23 cellular contexts compared by ENCODE assay signal in the genomic region with DNA sequence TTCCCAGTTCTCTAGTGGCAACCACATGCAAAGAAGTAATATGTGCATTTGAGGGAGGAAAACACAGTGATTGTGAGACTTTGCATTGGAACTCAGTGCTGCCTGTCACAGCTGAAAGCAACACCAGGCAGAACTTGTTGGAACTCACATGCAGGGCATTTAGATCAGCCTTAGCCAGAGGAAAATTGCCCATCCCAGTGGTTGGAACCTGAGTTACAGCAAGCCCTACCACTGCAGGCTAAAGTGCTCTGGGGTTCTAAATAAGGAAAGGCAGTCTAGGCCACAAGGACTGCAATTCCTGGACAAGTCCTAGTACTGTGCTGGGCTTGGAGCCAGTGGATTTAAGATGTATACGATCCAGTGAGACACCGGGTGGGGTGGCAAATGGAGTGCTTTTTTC.
DNase-seq lines count a peak whose midpoint lies in the region; ATAC-seq and TF ChIP-seq lines count a peak whose summit lies in the region.
"Had no signal": no experiment of that assay in that cellular context is flagged by ENCODE, and none has a peak within 500 bp of the region (broad histone marks: within the 10 kb centered on the region; RNA-seq: fewer than 3 reads in every experiment).

No MANE protein-coding gene starts in this region.

- no peaks in the 10 kb centered on the region for H3K27me3 ChIP-seq in endodermal cell (ENCODE audit: control insufficient read depth, insufficient read depth, low read length, poor library complexity, severe bottlenecking)
- H3K27me3 ChIP-seq: BE2C; BLaER1 treated with 17β-estradiol and CSF1 and Interleukin-3, amounts not matched to agents 10 nM and 100 nM had no signal

- DNase-seq in DMS 273 (lab: John Stamatoyannopoulos, UW; ENCODE audit: unreplicated experiment) (peak; percentile 2), DMS 273 treated with DMSO at 0.1 percent for 48 hours (lab: John Stamatoyannopoulos, UW) (no peak), WTC11 (ENCODE audit: low spot score) (no peak), endodermal cell (peak; percentile 60), mesothelial cell of epicardium (ENCODE audit: low spot score in 2 of 2, unreplicated experiment in 2 of 2) (no peak), NCI-H1436 (lab: John Stamatoyannopoulos, UW) (no peak)
- no peak for DNase-seq in naive thymus-derived CD8-positive, alpha-beta T cell
- DNase-seq: ACHN; AML-193; BE2C; CD4-positive, alpha-beta T cell; CD8-positive, alpha-beta memory T cell; DMS153; DND-41; GDM1; GOT3; H9 had no signal

- H3K9ac ChIP-seq in endodermal cell (ENCODE audit: extremely low read depth, low read length, poor library complexity, severe bottlenecking) = no peak overlapping the region
- H3K9ac ChIP-seq: BLaER1 treated with 17β-estradiol and CSF1 and Interleukin-3, amounts not matched to agents 10 nM and 100 nM had no signal

- CTCF ChIA-PET in WTC11 (lab: Charles Lee) = no interaction called here

- H3K9me3 Mint-ChIP-seq in WTC11 (peaks cover 24% of the 10 kb centered on the region), endodermal cell (peaks cover 16% of the 10 kb centered on the region), mesothelial cell of epicardium (peaks cover 14% of the 10 kb centered on the region)
- peaks cover 0 to 23% (median 15%) of the 10 kb centered on the region in 9 donors for H3K9me3 Mint-ChIP-seq in naive thymus-derived CD8-positive, alpha-beta T cell

- H3K9me3 ChIP-seq in endodermal cell (ENCODE audit: control insufficient read depth, low read length) = peaks cover 3% of the 10 kb centered on the region
- H3K9me3 ChIP-seq: A549, BE2C had no signal

- no peak overlapping the region for H3K4me3 ChIP-seq in endodermal cell (ENCODE audit: low read length)
- H3K4me3 ChIP-seq: A549; BLaER1 treated with 17β-estradiol and CSF1 and Interleukin-3, amounts not matched to agents 10 nM and 100 nM; GM12878 had no signal

- H3K4me3 Mint-ChIP-seq in WTC11 = no peak overlapping the region
- no peak overlapping the region for H3K4me3 Mint-ChIP-seq in endodermal cell
- H3K4me3 Mint-ChIP-seq in naive thymus-derived CD8-positive, alpha-beta T cell = no peak overlapping the region
- no peak overlapping the region for H3K4me3 Mint-ChIP-seq in mesothelial cell of epicardium
- H3K4me3 Mint-ChIP-seq: CD14-positive monocyte; CD4-positive, alpha-beta T cell; CD8-positive, alpha-beta memory T cell; H9 had no signal

- H3K36me3 ChIP-seq in endodermal cell (ENCODE audit: control insufficient read depth, insufficient read depth, low read length) = no peaks in the 10 kb centered on the region
- H3K36me3 ChIP-seq: BE2C; BLaER1 treated with 17β-estradiol and CSF1 and Interleukin-3, amounts not matched to agents 10 nM and 100 nM had no signal

- POLR2A ChIA-PET in WTC11 (lab: Charles Lee) = no interaction called here
- POLR2A ChIA-PET in naive thymus-derived CD8-positive, alpha-beta T cell (lab: Charles Lee) = no interaction called here

- TF ChIP-seq CTCF in WTC11 (IDR thresholded peaks at IDR 0.05) (no peak), endodermal cell (conservative IDR thresholded peaks at IDR 0.05) (peak; percentile 33), mesothelial cell of epicardium (IDR thresholded peaks at IDR 0.05; ENCODE audit: unreplicated experiment) (no peak)

- 90% methylated on average over 2 of the region's 2 CpGs; no CpG with 5 or more reads in 1 of the 2 experiments for WGBS in endodermal cell (ENCODE audit: insufficient coverage in 1 of 2, insufficient read length in 1 of 2), 2 experiments

- peaks cover 16% of the 10 kb centered on the region; the same call in 1 of the 2 replicates for H3K36me3 Mint-ChIP-seq in WTC11
- no peaks in the 10 kb centered on the region for H3K36me3 Mint-ChIP-seq in endodermal cell (ENCODE audit: low read depth)
- peaks cover 0 to 7% (median 0%) of the 10 kb centered on the region in 3 donors for H3K36me3 Mint-ChIP-seq in naive thymus-derived CD8-positive, alpha-beta T cell
- H3K36me3 Mint-ChIP-seq in mesothelial cell of epicardium = no peaks in the 10 kb centered on the region
- H3K36me3 Mint-ChIP-seq: CD14-positive monocyte; CD8-positive, alpha-beta memory T cell had no signal

- H3K27ac ChIP-seq in endodermal cell (ENCODE audit: low read depth, low read length) = no peak overlapping the region
- H3K27ac ChIP-seq: 22Rv1; A549; BLaER1 treated with 17β-estradiol and CSF1 and Interleukin-3, amounts not matched to agents 10 nM and 100 nM had no signal

- peak; percentile 84 for ATAC-seq in WTC11
- ATAC-seq in naive thymus-derived CD8-positive, alpha-beta T cell = no peak
- ATAC-seq: A549, GM12878, HCT116 had no signal

- H3K27me3 Mint-ChIP-seq in WTC11 (ENCODE audit: low read depth) (no peaks in the 10 kb centered on the region), endodermal cell (ENCODE audit: insufficient read depth) (no peaks in the 10 kb centered on the region), mesothelial cell of epicardium (ENCODE audit: low read depth) (no peaks in the 10 kb centered on the region)
- H3K27me3 Mint-ChIP-seq in naive thymus-derived CD8-positive, alpha-beta T cell = peaks cover 0 to 13% (median 3%) of the 10 kb centered on the region in 5 donors
- H3K27me3 Mint-ChIP-seq: CD4-positive, alpha-beta T cell had no signal

- H3K4me1 Mint-ChIP-seq in WTC11 (no peaks in the 10 kb centered on the region), endodermal cell (no peaks in the 10 kb centered on the region), mesothelial cell of epicardium (peaks cover 2% of the 10 kb centered on the region)
- no peaks in the 10 kb centered on the region for H3K4me1 Mint-ChIP-seq in naive thymus-derived CD8-positive, alpha-beta T cell
- H3K4me1 Mint-ChIP-seq: CD14-positive monocyte; CD8-positive, alpha-beta memory T cell had no signal

- no peaks in the 10 kb centered on the region for H3K4me1 ChIP-seq in endodermal cell (ENCODE audit: control insufficient read depth, insufficient read depth, low read length)
- H3K4me1 ChIP-seq: A549; BE2C; BLaER1 treated with 17β-estradiol and CSF1 and Interleukin-3, amounts not matched to agents 10 nM and 100 nM had no signal

- H3K27ac Mint-ChIP-seq in WTC11 (no peak overlapping the region), endodermal cell (no peak overlapping the region), mesothelial cell of epicardium (no peak overlapping the region)
- H3K27ac Mint-ChIP-seq in naive thymus-derived CD8-positive, alpha-beta T cell = no peak overlapping the region
- H3K27ac Mint-ChIP-seq: CD14-positive monocyte; CD4-positive, alpha-beta T cell; CD8-positive, alpha-beta memory T cell; H9 had no signal

TF ChIP-seq in WTC11, 78 proteins besides CTCF, POLR2A, EP300 and RAD21 (continues in another document):
- TF ChIP-seq MYBL2 (CRISPR knock-in tag; IDR thresholded peaks at IDR 0.05) = no peak
- TF ChIP-seq GRHL2 (CRISPR knock-in tag; IDR thresholded peaks at IDR 0.05; ENCODE audit: insufficient replicate concordance, severe bottlenecking) = no peak
- no peak for TF ChIP-seq USF2 (CRISPR knock-in tag; IDR thresholded peaks at IDR 0.05)
- TF ChIP-seq SMAD4 (CRISPR knock-in tag; IDR thresholded peaks at IDR 0.05) = no peak
- TF ChIP-seq ELF4 (CRISPR knock-in tag; IDR thresholded peaks at IDR 0.05; ENCODE audit: low read depth) = no peak
- no peak for TF ChIP-seq ZNF263 (CRISPR knock-in tag; IDR thresholded peaks at IDR 0.05; ENCODE audit: low read depth)
- TF ChIP-seq HMGA2 (CRISPR knock-in tag; IDR thresholded peaks at IDR 0.05) = no peak
- TF ChIP-seq CBFB (CRISPR knock-in tag; IDR thresholded peaks at IDR 0.05; ENCODE audit: low read depth) = no peak
- TF ChIP-seq ZNF232 (CRISPR knock-in tag; IDR thresholded peaks at IDR 0.05) = no peak
- TF ChIP-seq E2F5 (CRISPR knock-in tag; IDR thresholded peaks at IDR 0.05) = no peak
- TF ChIP-seq IRF1 (CRISPR knock-in tag; IDR thresholded peaks at IDR 0.05) = no peak
- TF ChIP-seq, protein P1, sequence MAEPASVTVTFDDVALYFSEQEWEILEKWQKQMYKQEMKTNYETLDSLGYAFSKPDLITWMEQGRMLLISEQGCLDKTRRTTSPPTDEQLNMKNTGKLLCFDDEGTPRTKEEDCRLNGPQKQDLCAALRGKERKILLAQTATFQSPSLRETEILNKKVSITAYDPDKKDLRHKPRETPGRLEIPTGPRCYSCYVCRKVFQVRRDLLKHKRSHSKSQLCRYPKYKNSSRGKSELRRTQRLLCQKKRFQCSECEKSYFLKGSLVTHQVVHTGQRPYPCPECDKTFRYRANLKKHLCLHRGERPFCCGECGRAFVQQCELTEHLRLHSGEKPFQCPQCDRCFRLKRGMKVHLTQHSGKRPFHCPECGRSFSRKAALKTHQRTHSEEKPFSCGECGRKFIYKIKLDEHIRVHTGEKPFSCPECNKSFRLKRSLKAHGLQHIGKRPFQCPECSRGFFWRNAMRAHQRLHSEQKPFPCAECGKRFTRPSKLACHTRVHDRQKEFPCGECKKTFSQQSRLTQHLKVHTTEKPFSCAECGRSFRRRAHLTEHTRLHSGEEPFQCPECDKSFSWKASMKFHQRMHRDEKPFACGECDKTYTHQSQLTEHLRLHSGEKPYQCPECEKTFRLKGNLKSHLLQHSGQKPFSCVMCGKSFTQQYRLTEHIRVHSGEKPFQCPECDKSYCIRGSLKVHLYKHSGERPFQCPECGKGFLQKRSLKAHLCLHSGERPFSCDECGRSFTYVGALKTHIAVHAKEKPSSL (CRISPR knock-in tag; conservative IDR thresholded peaks at IDR 0.05) = no peak

Comparison
In these comparisons a context has a peak if more than half of its experiments do, and no peak if none do; other contexts are left out.
1. DNase-seq: peak in DMS 273 (single experiment) and endodermal cell (single experiment); none in DMS 273 treated with DMSO at 0.1 percent for 48 hours (single experiment), WTC11 (single experiment), naive thymus-derived CD8-positive, alpha-beta T cell (0 of 10), mesothelial cell of epicardium (0 of 2) and NCI-H1436 (single experiment).